ENCODE assay signal across 8 cellular contexts in genomic region chrX:120213438-120214265, GRCh38. TPM values are rescaled to one million over a fixed set of nuclear protein-coding genes. Genes with fewer than 3 reads are reported as not detected.
DNase-seq lines count a peak whose midpoint lies in the region; ATAC-seq and TF ChIP-seq lines count a peak whose summit lies in the region.

No MANE protein-coding gene starts in this region.

- no peak overlapping the region for H3K27ac Mint-ChIP-seq in HFFc6

- no peaks in the 10 kb centered on the region for H3K36me3 Mint-ChIP-seq in HFFc6 (ENCODE audit: low read depth)

- H3K27me3 Mint-ChIP-seq in HFFc6 (ENCODE audit: insufficient read depth): peaks cover 11% of the 10 kb centered on the region; the same call in 1 of the 2 replicates

- ATAC-seq in left colon: peak; percentile 67
- no peak for ATAC-seq in HG03571 (IDR thresholded peaks at IDR 0.05; ENCODE audit: unreplicated experiment)

- no peaks in the 10 kb centered on the region for H3K4me1 Mint-ChIP-seq in HFFc6 (ENCODE audit: low read depth)

- peak; percentile 88 for TF ChIP-seq CTCF in GM06990 (IDR thresholded peaks at IDR 0.05; ENCODE audit: insufficient read depth, low read length, poor library complexity, severe bottlenecking)
- TF ChIP-seq CTCF in HFFc6 (IDR thresholded peaks at IDR 0.05): peak; percentile 78

- H3K4me3 ChIP-seq in GM06990 (replicated peaks; ENCODE audit: low read depth, low read length): no peak overlapping the region

- no peaks in the 10 kb centered on the region for H3K36me3 ChIP-seq in GM06990 (ENCODE audit: control insufficient read depth, insufficient read depth, low read length)

- H3K27ac ChIP-seq in caudate nucleus (ENCODE audit: low read depth, low read length): no peak overlapping the region

- no peaks in the 10 kb centered on the region for H3K9me3 Mint-ChIP-seq in HFFc6

- no peak overlapping the region for H3K4me3 Mint-ChIP-seq in HFFc6

- intact Hi-C loops in left colon (cut with DNase I, micrococcal nuclease): no loop called here

- DNase-seq in GM06990 (ENCODE audit: extremely low read depth, insufficient read length) (peak; percentile 23), HFFc6 (peak; percentile 22), NCI-H2029 (lab: John Stamatoyannopoulos, UW) (peak; percentile 23), caudate nucleus (lab: John Stamatoyannopoulos, UW) (peak in 42 of 61 donors; percentile 0 to 61 (median 9)), left colon (peak in 1 of 2 donors; percentile 64)
- peak; percentile 9 for DNase-seq in activated CD4-positive, CD25-positive, alpha-beta regulatory T cell treated with anti-CD3 and anti-CD28 coated beads, Interleukin-2, amount 50 U/mL, for 16 hours (ENCODE audit: low read depth, low spot score)
- peak; percentile 28 to 44 for DNase-seq in stimulated activated CD4-positive, alpha-beta T cell treated with anti-CD3 and anti-CD28 coated beads, Interleukin-4, amount 100 ng/mL, for 48 hours (ENCODE audit: low read depth in 2 of 2)

- H3K27me3 ChIP-seq in GM06990 (replicated peaks; ENCODE audit: control insufficient read depth, insufficient read depth, low read length): no peaks in the 10 kb centered on the region

RNA-seq across cellular contexts. Expression of gene ZBTB33, which starts 37.0 kb away (rescaled TPM):
- total RNA-seq in HFFc6 (2021; fragmentation: NEBNext Ultra II Directional; extraction: Animal tissue kit (Norgen Biotek cat#: 25700)): 10 to 100 TPM in 3 of 6 experiments, 1 to 10 TPM in 3; 7.4 to 11.4 (median 10.1) TPM
- total RNA-seq in left colon: 10 to 100 TPM in 1 of 2 donors, 1 to 10 TPM in 1; 9.3 to 13.4 TPM

RNA-seq across cellular contexts. Expression of gene RHOXF2, which starts 55.2 kb away (rescaled TPM):
- not detected for total RNA-seq in HFFc6 (2021; fragmentation: NEBNext Ultra II Directional; extraction: Animal tissue kit (Norgen Biotek cat#: 25700))
- total RNA-seq in left colon: not detected
